8 cellular contexts compared by ENCODE assay signal in genomic region chr12:120115692-120116442, GRCh38.
DNase-seq lines count a peak whose midpoint lies in the region; ATAC-seq and TF ChIP-seq lines count a peak whose summit lies in the region.

No MANE protein-coding gene starts in this region.

- DNase-seq in activated CD8-positive, alpha-beta memory T cell treated with anti-CD3 and anti-CD28 coated beads for 24 hours: peak; percentile 70
- no peak for DNase-seq in activated CD8-positive, alpha-beta memory T cell treated with anti-CD3 and anti-CD28 coated beads, Interleukin-2, amount 50 U/mL, for 4 hours
- peak; percentile 38 for DNase-seq in fibroblast of peridontal ligament (ENCODE audit: extremely low read depth)
- no peak for DNase-seq in NCI-H1694 (lab: John Stamatoyannopoulos, UW)

- H2AFZ ChIP-seq in parathyroid adenoma: peak overlapping the region; percentile 48

- H3K36me3 ChIP-seq in HUES48 (ENCODE audit: control insufficient read depth, insufficient read depth, low read length) (peaks cover 10% of the 10 kb centered on the region; the same call in 1 of the 2 replicates), parathyroid adenoma (ENCODE audit: control insufficient read depth, insufficient read depth, low read length) (no peaks in the 10 kb centered on the region)

- H3K4me2 ChIP-seq in parathyroid adenoma (ENCODE audit: low read length): peak overlapping the region; percentile 76

- H3K4me3 ChIP-seq in HUES48 (ENCODE audit: low read depth, low read length) (peak overlapping the region; percentile 86), WI38 (ENCODE audit: low read depth, low read length) (peak overlapping the region; percentile 76), parathyroid adenoma (ENCODE audit: low read depth, low read length) (peak overlapping the region; percentile 65)

- H3K9me3 ChIP-seq in HUES48 (ENCODE audit: control insufficient read depth, insufficient read depth, low read length) (no peaks in the 10 kb centered on the region), parathyroid adenoma (ENCODE audit: control insufficient read depth, low read length) (no peaks in the 10 kb centered on the region)

- ATAC-seq in GM18861 (IDR thresholded peaks at IDR 0.05; ENCODE audit: unreplicated experiment): no peak

- H3K4me1 ChIP-seq in HUES48 (ENCODE audit: control insufficient read depth, insufficient read depth, low read length): peaks cover 20% of the 10 kb centered on the region
- H3K4me1 ChIP-seq in parathyroid adenoma: peaks cover 9% of the 10 kb centered on the region

- H3K9ac ChIP-seq in HUES48 (ENCODE audit: low read depth, low read length) (peak overlapping the region; percentile 74), parathyroid adenoma (no peak overlapping the region)

- no peak for TF ChIP-seq CTCF in WI38 (IDR thresholded peaks at IDR 0.05; ENCODE audit: low read depth, low read length)
- no peak for TF ChIP-seq CTCF in parathyroid adenoma (IDR thresholded peaks at IDR 0.05)

- peaks cover 28% of the 10 kb centered on the region for H3K79me2 ChIP-seq in parathyroid adenoma

- H3K27ac ChIP-seq in HUES48 (ENCODE audit: low read depth, low read length) (peak overlapping the region; percentile 54), parathyroid adenoma (no peak overlapping the region)

- H3K27me3 ChIP-seq in HUES48 (ENCODE audit: control insufficient read depth, insufficient read depth, low read length) (no peaks in the 10 kb centered on the region), parathyroid adenoma (ENCODE audit: control insufficient read depth, insufficient read depth, low read length) (no peaks in the 10 kb centered on the region)

Comparison
In these comparisons a context has a peak if more than half of its experiments do, and no peak if none do; other contexts are left out.
1. DNase-seq: peak in activated CD8-positive, alpha-beta memory T cell treated with anti-CD3 and anti-CD28 coated beads for 24 hours (single experiment) and fibroblast of peridontal ligament (single experiment); none in activated CD8-positive, alpha-beta memory T cell treated with anti-CD3 and anti-CD28 coated beads, Interleukin-2, amount 50 U/mL, for 4 hours (single experiment) and NCI-H1694 (single experiment).
2. Peak in every context shown above with its lines, with median percentiles within 50 percentile points of each other: H3K4me3 ChIP-seq.